10 cellular contexts compared by ENCODE assay signal in genomic region chr5:150510460-150511263, GRCh38. TPM values are rescaled to one million over a fixed set of nuclear protein-coding genes. Genes with fewer than 3 reads are reported as not detected.
DNase-seq lines count a peak whose midpoint lies in the region; ATAC-seq and TF ChIP-seq lines count a peak whose summit lies in the region.
"Had no signal": no experiment of that assay in that cellular context is flagged by ENCODE, and none has a peak within 500 bp of the region (broad histone marks: within the 10 kb centered on the region; RNA-seq: fewer than 3 reads in every experiment).

No MANE protein-coding gene starts in this region.

- TF ChIP-seq RAD21 in liver (IDR thresholded peaks at IDR 0.05): peak; percentile 53 to 61

- CTCF ChIA-PET in CD8-positive, alpha-beta T cell (lab: Charles Lee): interaction anchor here (0.9 to 2.1 kb wide), 2 partner anchors 13 to 49 kb away, joined by 3 to 6 read pairs; no protein-coding TSS in a partner anchor

- POLR2A ChIA-PET in CD8-positive, alpha-beta T cell (lab: Charles Lee): no interaction called here

- no peaks in the 10 kb centered on the region for H3K9me3 Mint-ChIP-seq in stimulated activated effector memory CD8-positive, alpha-beta T cell treated with anti-CD3 and anti-CD28 coated beads, Interleukin-12 subunit alpha, Interleukin-12 subunit beta, amount 100 ng/mL, for 72 hours
- no peaks in the 10 kb centered on the region for H3K9me3 Mint-ChIP-seq in CD8-positive, alpha-beta T cell
- H3K9me3 Mint-ChIP-seq: memory B cell had no signal

- H3K4me1 Mint-ChIP-seq in stimulated activated effector memory CD8-positive, alpha-beta T cell treated with anti-CD3 and anti-CD28 coated beads, Interleukin-12 subunit alpha, Interleukin-12 subunit beta, amount 100 ng/mL, for 72 hours: no peaks in the 10 kb centered on the region
- no peaks in the 10 kb centered on the region for H3K4me1 Mint-ChIP-seq in CD8-positive, alpha-beta T cell (ENCODE audit: low read depth)

- no peaks in the 10 kb centered on the region for H3K27me3 ChIP-seq in HUES48 (ENCODE audit: control insufficient read depth, insufficient read depth, low read length)
- H3K27me3 ChIP-seq in liver (ENCODE audit: control insufficient read depth in 4 of 4, insufficient read depth in 4 of 4, low read length in 3 of 4): no peaks in the 10 kb centered on the region
- no peaks in the 10 kb centered on the region for H3K27me3 ChIP-seq in CD8-positive, alpha-beta T cell (ENCODE audit: insufficient read depth, low read length)

- peaks cover 37% of the 10 kb centered on the region for H3K4me1 ChIP-seq in HUES48 (ENCODE audit: control insufficient read depth, insufficient read depth, low read length)
- peaks cover 63 to 92% (median 87%) of the 10 kb centered on the region in 4 donors for H3K4me1 ChIP-seq in liver (ENCODE audit: control insufficient read depth in 4 of 4, insufficient read depth in 4 of 4, low read length in 3 of 4)
- no peaks in the 10 kb centered on the region for H3K4me1 ChIP-seq in CD8-positive, alpha-beta T cell (ENCODE audit: insufficient read depth, low read length)

- peak overlapping the region; percentile 29 for H3K27ac Mint-ChIP-seq in stimulated activated effector memory CD8-positive, alpha-beta T cell treated with anti-CD3 and anti-CD28 coated beads, Interleukin-12 subunit alpha, Interleukin-12 subunit beta, amount 100 ng/mL, for 72 hours
- no peak overlapping the region for H3K27ac Mint-ChIP-seq in CD8-positive, alpha-beta T cell
- H3K27ac Mint-ChIP-seq: memory B cell had no signal

- H3K36me3 Mint-ChIP-seq in stimulated activated effector memory CD8-positive, alpha-beta T cell treated with anti-CD3 and anti-CD28 coated beads, Interleukin-12 subunit alpha, Interleukin-12 subunit beta, amount 100 ng/mL, for 72 hours: no peaks in the 10 kb centered on the region
- no peaks in the 10 kb centered on the region for H3K36me3 Mint-ChIP-seq in CD8-positive, alpha-beta T cell
- H3K36me3 Mint-ChIP-seq: memory B cell had no signal

- no peak overlapping the region for H3K4me3 Mint-ChIP-seq in stimulated activated effector memory CD8-positive, alpha-beta T cell treated with anti-CD3 and anti-CD28 coated beads, Interleukin-12 subunit alpha, Interleukin-12 subunit beta, amount 100 ng/mL, for 72 hours
- H3K4me3 Mint-ChIP-seq in CD8-positive, alpha-beta T cell: no peak overlapping the region
- H3K4me3 Mint-ChIP-seq: memory B cell had no signal

- no peak for ATAC-seq in stimulated activated effector memory CD8-positive, alpha-beta T cell treated with anti-CD3 and anti-CD28 coated beads, Interleukin-12 subunit alpha, Interleukin-12 subunit beta, amount 100 ng/mL, for 72 hours
- no peak for ATAC-seq in CD8-positive, alpha-beta T cell
- ATAC-seq in HG03095 (IDR thresholded peaks at IDR 0.05; ENCODE audit: unreplicated experiment) (no peak), GM18502 (IDR thresholded peaks at IDR 0.05; ENCODE audit: poor library complexity, unreplicated experiment) (no peak)

- intact Hi-C loops in CD8-positive, alpha-beta T cell (cut with DNase I, micrococcal nuclease): no loop called here

- no peak for TF ChIP-seq CTCF in liver (IDR thresholded peaks at IDR 0.05; ENCODE audit: low read depth, low read length, missing input control)
- no peak for TF ChIP-seq CTCF in CD8-positive, alpha-beta T cell (IDR thresholded peaks at IDR 0.05)

- WGBS in liver: 50% methylated on average over 12 of the region's 12 CpGs

- peak overlapping the region; percentile 65 for H3K27ac ChIP-seq in HUES48 (ENCODE audit: low read depth, low read length)
- peak overlapping the region; percentile 94 for H3K27ac ChIP-seq in caudate nucleus (ENCODE audit: low read depth, low read length)
- H3K27ac ChIP-seq in liver (ENCODE audit: low read depth in 1 of 2, low read length in 2 of 2): peak overlapping the region; percentile 90
- H3K27ac ChIP-seq in CD8-positive, alpha-beta T cell (ENCODE audit: low read depth, low read length): no peak overlapping the region

- no peak overlapping the region for H3K9ac ChIP-seq in HUES48 (ENCODE audit: low read depth, low read length)
- peak overlapping the region; percentile 51 to 65 for H3K9ac ChIP-seq in liver (ENCODE audit: low read depth in 1 of 2, low read length in 2 of 2)

- peaks cover 3% of the 10 kb centered on the region; the same call in 1 of the 2 replicates for H3K36me3 ChIP-seq in HUES48 (ENCODE audit: control insufficient read depth, insufficient read depth, low read length)
- H3K36me3 ChIP-seq in liver (ENCODE audit: control insufficient read depth in 4 of 4, insufficient read depth in 3 of 4, low read depth in 1 of 4, low read length in 3 of 4): peaks cover 0 to 2% (median under 1%) of the 10 kb centered on the region in 4 donors
- no peaks in the 10 kb centered on the region for H3K36me3 ChIP-seq in CD8-positive, alpha-beta T cell (ENCODE audit: insufficient read depth, low read length)

- H3K4me3 ChIP-seq in HUES48 (ENCODE audit: low read depth, low read length) (no peak overlapping the region), liver (ENCODE audit: low read depth in 1 of 3, low read length in 3 of 3) (no peak overlapping the region)
- no peak overlapping the region for H3K4me3 ChIP-seq in CD8-positive, alpha-beta T cell (ENCODE audit: low read depth, low read length)

- H3K9me3 ChIP-seq in HUES48 (ENCODE audit: control insufficient read depth, insufficient read depth, low read length): no peaks in the 10 kb centered on the region
- H3K9me3 ChIP-seq in liver (ENCODE audit: control insufficient read depth in 4 of 4, low read length in 3 of 4): no peaks in the 10 kb centered on the region
- no peaks in the 10 kb centered on the region for H3K9me3 ChIP-seq in CD8-positive, alpha-beta T cell (ENCODE audit: low read length)

- H3K27me3 Mint-ChIP-seq in CD8-positive, alpha-beta T cell (ENCODE audit: low read depth): no peaks in the 10 kb centered on the region
- H3K27me3 Mint-ChIP-seq: memory B cell had no signal

- DNase-seq in caudate nucleus (lab: John Stamatoyannopoulos, UW): no peak
- DNase-seq in stimulated activated effector memory CD8-positive, alpha-beta T cell treated with anti-CD3 and anti-CD28 coated beads, Interleukin-12 subunit alpha, Interleukin-12 subunit beta, amount 100 ng/mL, for 72 hours (ENCODE audit: low spot score in 2 of 2): no peak
- no peak for DNase-seq in CD8-positive, alpha-beta T cell
- DNase-seq in hippocampal formation (lab: John Stamatoyannopoulos, UW): no peak
- DNase-seq: MV-4-11 had no signal

TF ChIP-seq in liver, 16 proteins besides CTCF, POLR2A, EP300 and RAD21 (continues in another document):
- peak; percentile 68 for TF ChIP-seq FOXA2 (IDR thresholded peaks at IDR 0.05)
- TF ChIP-seq YY1 (IDR thresholded peaks at IDR 0.05): peak; percentile 62
- peak; percentile 45 for TF ChIP-seq FOXA1 (IDR thresholded peaks at IDR 0.05)
- peak; percentile 65 for TF ChIP-seq ZBTB33 (IDR thresholded peaks at IDR 0.05)
- peak in 1 of 2 donors; percentile 72 for TF ChIP-seq JUND (IDR thresholded peaks at IDR 0.05)
- TF ChIP-seq TAF1 (conservative IDR thresholded peaks at IDR 0.05): no peak
- peak; percentile 75 to 91 for TF ChIP-seq HNF4A (conservative IDR thresholded peaks at IDR 0.05)
- peak in 1 of 2 donors; percentile 18 for TF ChIP-seq GABPA (IDR thresholded peaks at IDR 0.05 in 1 of 2, conservative IDR thresholded peaks at IDR 0.05 in 1 of 2)
- TF ChIP-seq REST (IDR thresholded peaks at IDR 0.05): peak; percentile 69
- peak; percentile 80 to 91 for TF ChIP-seq RXRA (IDR thresholded peaks at IDR 0.05)
- peak; percentile 84 for TF ChIP-seq MAX (IDR thresholded peaks at IDR 0.05)
- no peak for TF ChIP-seq NR2F2 (IDR thresholded peaks at IDR 0.05)

RNA-seq across cellular contexts. Expression of gene NDST1, which starts 2.7 kb away (rescaled TPM):
- 100 to 1,000 TPM in 1 of 2 donors, 10 to 100 TPM in 1; 39.5 to 103 TPM for total RNA-seq in liver
- polyA plus RNA-seq in liver: 10 to 100 TPM; 10.3 to 38.5 TPM
- under 1 TPM; 0.11 to 0.22 TPM for total RNA-seq in CD8-positive, alpha-beta T cell

Comparison
In these comparisons a context has a peak if more than half of its experiments do, and no peak if none do; other contexts are left out.
1. RNA of gene NDST1, which starts 2.7 kb away (total RNA-seq): 39.5 to 103 TPM in liver; 0.11 to 0.22 TPM in CD8-positive, alpha-beta T cell; every median in the first group is over 10 times any median in the second.